In genomic region chr5:97183930-97184213, GRCh38 we compare ENCODE assay signal across 8 cellular contexts. TPM values are rescaled to one million over a fixed set of nuclear protein-coding genes. Genes with fewer than 3 reads are reported as not detected.
A peak's percentile ranks its signal among the peaks of the same experiment; 100 is the strongest.
DNase-seq lines count a peak whose midpoint lies in the region; TF ChIP-seq lines count a peak whose summit lies in the region.

No MANE protein-coding gene starts in this region.

- no peak for TF ChIP-seq CTCF in BJ (IDR thresholded peaks at IDR 0.05; ENCODE audit: insufficient read depth, low read depth, low read length)
- no peak for TF ChIP-seq CTCF in OCI-LY1 (IDR thresholded peaks at IDR 0.05; ENCODE audit: low read length)
- no peak for TF ChIP-seq CTCF in nephron progenitor cell (IDR thresholded peaks at IDR 0.05)

- H2AFZ ChIP-seq in OCI-LY1 (ENCODE audit: low read length) = peak overlapping the region; percentile 47

- peaks cover 21% of the 10 kb centered on the region for H3K4me1 ChIP-seq in OCI-LY1 (ENCODE audit: insufficient read depth, low read length, severe bottlenecking)
- peaks cover 7% of the 10 kb centered on the region for H3K4me1 ChIP-seq in effector memory CD4-positive, alpha-beta T cell (ENCODE audit: control insufficient read depth, insufficient read depth, low read length, poor library complexity, severe bottlenecking)

- H3K27me3 ChIP-seq in BJ (ENCODE audit: control insufficient read depth, insufficient read depth, low read length) (no peaks in the 10 kb centered on the region), OCI-LY1 (ENCODE audit: insufficient read depth, low read length) (no peaks in the 10 kb centered on the region)
- no peaks in the 10 kb centered on the region for H3K27me3 ChIP-seq in effector memory CD4-positive, alpha-beta T cell (replicated peaks; ENCODE audit: control insufficient read depth, insufficient read depth, low read length, poor library complexity, severe bottlenecking)

- H3K4me3 Mint-ChIP-seq in nephron progenitor cell = peak overlapping the region; percentile 97

- peaks cover 29% of the 10 kb centered on the region for H3K36me3 Mint-ChIP-seq in nephron progenitor cell (ENCODE audit: low read depth)

- no peaks in the 10 kb centered on the region for H3K9me2 ChIP-seq in OCI-LY1 (ENCODE audit: low read depth, low read length)

- H3K9me3 Mint-ChIP-seq in nephron progenitor cell = peaks cover 25% of the 10 kb centered on the region

- POLR2A ChIA-PET in BJ (lab: Charles Lee) = no interaction called here

- peak overlapping the region; percentile 94 for H3K9ac ChIP-seq in OCI-LY1 (ENCODE audit: low read length)

- H3K9me3 ChIP-seq in OCI-LY1 (ENCODE audit: low read length) = no peaks in the 10 kb centered on the region
- H3K9me3 ChIP-seq in effector memory CD4-positive, alpha-beta T cell (ENCODE audit: control insufficient read depth, low read length) = no peaks in the 10 kb centered on the region

- no peaks in the 10 kb centered on the region for H3F3A ChIP-seq in OCI-LY1 (ENCODE audit: insufficient read depth, low read length)

- H4K20me1 ChIP-seq in OCI-LY1 (ENCODE audit: insufficient read depth, low read length) = no peaks in the 10 kb centered on the region

- H3K36me3 ChIP-seq in BJ (ENCODE audit: control insufficient read depth, insufficient read depth, low read length) (no peaks in the 10 kb centered on the region), OCI-LY1 (ENCODE audit: insufficient read depth, low read length) (peaks cover 17% of the 10 kb centered on the region)
- H3K36me3 ChIP-seq in effector memory CD4-positive, alpha-beta T cell (ENCODE audit: control insufficient read depth, insufficient read depth, low read length) = peaks cover 2% of the 10 kb centered on the region

- H3K27ac ChIP-seq in OCI-LY1 (ENCODE audit: low read depth, low read length, poor library complexity, severe bottlenecking) = peak overlapping the region; percentile 87
- H3K27ac ChIP-seq in effector memory CD4-positive, alpha-beta T cell (ENCODE audit: insufficient read depth, low read length, poor library complexity, severe bottlenecking) = peak overlapping the region; percentile 91

- peaks cover 24% of the 10 kb centered on the region for H3K79me2 ChIP-seq in OCI-LY1 (ENCODE audit: insufficient read depth, low read length)

- H3K4me3 ChIP-seq in BJ (ENCODE audit: low read depth, low read length) (peak overlapping the region; percentile 77), OCI-LY1 (ENCODE audit: low read depth, low read length, poor library complexity, severe bottlenecking) (peak overlapping the region; percentile 92)
- H3K4me3 ChIP-seq in effector memory CD4-positive, alpha-beta T cell (ENCODE audit: insufficient read depth, low read depth, low read length, poor library complexity, severe bottlenecking) = peak overlapping the region; percentile 92

- peak overlapping the region; percentile 75 for H3K4me2 ChIP-seq in OCI-LY1 (ENCODE audit: low read length)

- DNase-seq in BJ (ENCODE audit: low read depth) (no peak), nephron progenitor cell (no peak), dedifferentiated amniotic fluid mesenchymal stem cell (ENCODE audit: extremely low spot score) (no peak), KG1 (lab: John Stamatoyannopoulos, UW) (no peak), kidney glomerular epithelial cell (lab: John Stamatoyannopoulos, UW) (no peak), posterior vena cava (ENCODE audit: low spot score) (no peak)
- DNase-seq in effector memory CD4-positive, alpha-beta T cell = no peak

- H3K4me1 Mint-ChIP-seq in nephron progenitor cell = peaks cover 26% of the 10 kb centered on the region

- intact Hi-C loops in posterior vena cava (cut with DNase I) = no loop called here

- CTCF ChIA-PET in BJ (lab: Yijun Ruan, JAX) = interaction anchor here (1.0 kb wide), 1 partner anchor 22 kb away, joined by 3 read pairs; no protein-coding TSS in a partner anchor

- peaks cover 11% of the 10 kb centered on the region for H3K27me3 Mint-ChIP-seq in nephron progenitor cell (ENCODE audit: low read depth, poor library complexity)

- H3K27ac Mint-ChIP-seq in nephron progenitor cell = no peak overlapping the region

RNA-seq across cellular contexts. Expression of gene RIOK2, which starts 0.8 kb away (rescaled TPM):
- 5.7 and 17.3 TPM in 2 replicates for polyA plus RNA-seq in BJ (2011; rRNA removed)
- 6.4 and 7.0 TPM in 2 replicates for polyA minus RNA-seq in BJ (2011; rRNA and poly(A)+ RNA removed)
- total RNA-seq in posterior vena cava = 10 to 100 TPM; 18.3 to 24.2 TPM

RNA-seq across cellular contexts. Expression of gene LIX1, which starts 41.5 kb away (rescaled TPM):
- polyA plus RNA-seq in BJ (2011; rRNA removed) = not detected in 2 replicates
- polyA minus RNA-seq in BJ (2011; rRNA and poly(A)+ RNA removed) = not detected in 2 replicates
- not detected for total RNA-seq in posterior vena cava
